Comparison of ENCODE assay signal across 12 cellular contexts in genomic region chr19:5948697-5949564, GRCh38. TPM values are rescaled to one million over a fixed set of nuclear protein-coding genes. Genes with fewer than 3 reads are reported as not detected.
DNase-seq lines count a peak whose midpoint lies in the region; ATAC-seq, FAIRE-seq and TF ChIP-seq lines count a peak whose summit lies in the region.
"Had no signal": no experiment of that assay in that cellular context is flagged by ENCODE, and none has a peak within 500 bp of the region (broad histone marks: within the 10 kb centered on the region; RNA-seq: fewer than 3 reads in every experiment).

No MANE protein-coding gene starts in this region.

- no peaks in the 10 kb centered on the region for H3K27me3 Mint-ChIP-seq in activated naive CD8-positive, alpha-beta T cell treated with anti-CD3 and anti-CD28 coated beads, Interleukin-2, amount 50 U/mL, for 24 hours

- intact Hi-C loops in left lung (cut with DNase I) = no loop called here
- intact Hi-C loops in thyroid gland (cut with DNase I) = no loop called here

- peak overlapping the region; percentile 73 for H3K27ac Mint-ChIP-seq in activated naive CD8-positive, alpha-beta T cell treated with anti-CD3 and anti-CD28 coated beads, Interleukin-2, amount 50 U/mL, for 24 hours

- no peak for FAIRE-seq in RCC 7860 (lab: Jason Lieb, UNC)

- no peaks in the 10 kb centered on the region for H3K27me3 ChIP-seq in left lung
- no peaks in the 10 kb centered on the region for H3K27me3 ChIP-seq in thyroid gland

- H3K36me3 ChIP-seq in left lung (peaks cover 0 to 14% of the 10 kb centered on the region in 2 donors), thyroid gland (no peaks in the 10 kb centered on the region)

- H3K4me1 ChIP-seq in left lung (peaks cover 46 to 77% of the 10 kb centered on the region in 2 donors), thyroid gland (peaks cover 61 to 78% of the 10 kb centered on the region in 2 donors)

- H3K9me3 Mint-ChIP-seq in activated naive CD8-positive, alpha-beta T cell treated with anti-CD3 and anti-CD28 coated beads, Interleukin-2, amount 50 U/mL, for 24 hours = no peaks in the 10 kb centered on the region

- H3K27ac ChIP-seq in left lung (peak overlapping the region; percentile 71 to 85), thyroid gland (peak overlapping the region; percentile 63 to 74 (median 72))

- DNase-seq in activated naive CD4-positive, alpha-beta T cell treated with Interleukin-2 at 50 U/mL for 16 hours = peak; percentile 19
- DNase-seq in activated naive CD4-positive, alpha-beta T cell (lab: John Stamatoyannopoulos, UW) = no peak
- no peak for DNase-seq in activated naive CD8-positive, alpha-beta T cell treated with anti-CD3 and anti-CD28 coated beads, Interleukin-2, amount 50 U/mL, for 24 hours
- peak in 1 of 2 donors; percentile 2 for DNase-seq in left lung
- peak; percentile 52 to 58 for DNase-seq in thyroid gland
- no peak for DNase-seq in cerebellar nuclear complex (lab: John Stamatoyannopoulos, UW)
- no peak for DNase-seq in RCC 7860 (ENCODE audit: low spot score)
- no peak for DNase-seq in DMS79 treated with DMSO at 0.1 percent for 48 hours (lab: John Stamatoyannopoulos, UW)
- DNase-seq: cortex of kidney; NCI-H2081 treated with DMSO at 0.1 percent for 48 hours; stimulated activated CD4-positive, alpha-beta T cell treated with anti-CD3 and anti-CD28 coated beads, Interleukin-12 subunit alpha, Interleukin-12 subunit beta, amount 100 ng/mL, for 4 hours; trophoblast cell had no signal

- peaks cover 90% of the 10 kb centered on the region for H3K4me1 Mint-ChIP-seq in activated naive CD8-positive, alpha-beta T cell treated with anti-CD3 and anti-CD28 coated beads, Interleukin-2, amount 50 U/mL, for 24 hours

- H3K36me3 Mint-ChIP-seq in activated naive CD8-positive, alpha-beta T cell treated with anti-CD3 and anti-CD28 coated beads, Interleukin-2, amount 50 U/mL, for 24 hours (ENCODE audit: low read depth) = peaks cover 28% of the 10 kb centered on the region

- ATAC-seq in activated naive CD8-positive, alpha-beta T cell treated with anti-CD3 and anti-CD28 coated beads, Interleukin-2, amount 50 U/mL, for 24 hours = peak; percentile 25
- no peak for ATAC-seq in left lung

- peak overlapping the region; percentile 35 for H3K4me3 Mint-ChIP-seq in activated naive CD8-positive, alpha-beta T cell treated with anti-CD3 and anti-CD28 coated beads, Interleukin-2, amount 50 U/mL, for 24 hours

- H3K4me3 ChIP-seq in left lung (no peak overlapping the region), thyroid gland (replicated peaks in 1 of 3) (no peak overlapping the region)

- 53 to 66% methylated on average over 13 of the region's 13 CpGs for WGBS in thyroid gland, 2 donors

- TF ChIP-seq POLR2A in thyroid gland (IDR thresholded peaks at IDR 0.05) = no peak

- H3K9me3 ChIP-seq in left lung = no peaks in the 10 kb centered on the region
- H3K9me3 ChIP-seq in thyroid gland = no peaks in the 10 kb centered on the region

- no peak for TF ChIP-seq CTCF in left lung (IDR thresholded peaks at IDR 0.05)
- TF ChIP-seq CTCF in thyroid gland (IDR thresholded peaks at IDR 0.05) = no peak

RNA-seq across cellular contexts. Expression of gene RANBP3, which starts 29.0 kb away (rescaled TPM):
- 10 to 100 TPM; 64.6 to 69.0 TPM for total RNA-seq in left lung
- 100 to 1,000 TPM in 1 of 4 donors, 10 to 100 TPM in 3; 57.8 to 148 (median 82.7) TPM for total RNA-seq in thyroid gland

RNA-seq across cellular contexts. Expression of gene CAPS, which starts 34.9 kb away (rescaled TPM):
- 10 to 100 TPM in 1 of 2 donors, 1 to 10 TPM in 1; 8.8 to 40.9 TPM for total RNA-seq in left lung
- 10 to 100 TPM in 3 of 4 donors, 1 to 10 TPM in 1; 9.0 to 48.8 (median 26.3) TPM for total RNA-seq in thyroid gland

RNA-seq across cellular contexts. Expression of gene VMAC, which starts 44.3 kb away (rescaled TPM):
- total RNA-seq in left lung (1 to 10 TPM; 5.0 to 6.6 TPM), thyroid gland (10 to 100 TPM; 14.3 to 27.2 (median 17.8) TPM)

RNA-seq across cellular contexts. Expression of gene NDUFA11, which starts 45.3 kb away (rescaled TPM):
- 100 to 1,000 TPM; 163 to 190 TPM for total RNA-seq in left lung
- total RNA-seq in thyroid gland = 100 to 1,000 TPM; 115 to 325 (median 195) TPM

Comparison
In these comparisons a context has a peak if more than half of its experiments do, and no peak if none do; other contexts are left out.
1. DNase-seq: peak in activated naive CD4-positive, alpha-beta T cell treated with Interleukin-2 at 50 U/mL for 16 hours (single experiment) and thyroid gland (2 of 2); none in activated naive CD4-positive, alpha-beta T cell (0 of 4), activated naive CD8-positive, alpha-beta T cell treated with anti-CD3 and anti-CD28 coated beads, Interleukin-2, amount 50 U/mL, for 24 hours (single experiment), cerebellar nuclear complex (0 of 2), RCC 7860 (single experiment) and DMS79 treated with DMSO at 0.1 percent for 48 hours (single experiment).